9 cellular contexts compared by ENCODE assay signal in the genomic region with DNA sequence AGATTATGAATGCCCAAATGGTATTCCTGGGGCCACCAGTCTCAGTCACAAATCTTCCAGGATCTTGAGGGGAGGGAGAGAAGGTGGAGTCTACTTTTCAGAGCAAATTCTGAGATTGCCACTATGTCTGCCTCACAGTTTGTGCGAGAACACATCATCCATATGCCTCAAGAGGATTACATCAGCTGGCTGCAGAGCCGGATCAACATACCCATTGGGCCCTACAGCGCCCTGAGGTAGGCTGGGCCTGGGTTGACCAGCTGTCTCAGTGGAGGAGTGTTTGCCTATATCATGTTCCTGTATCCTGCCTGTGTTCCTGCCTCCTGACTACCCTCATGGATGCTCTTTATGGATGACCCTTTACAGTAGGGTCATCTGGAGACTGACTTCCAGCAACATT. TPM values are rescaled to one million over a fixed set of nuclear protein-coding genes. Genes with fewer than 3 reads are reported as not detected.
"Had no signal": no experiment of that assay in that cellular context is flagged by ENCODE, and none has a peak within 500 bp of the region (broad histone marks: within the 10 kb centered on the region; RNA-seq: fewer than 3 reads in every experiment).

No MANE protein-coding gene starts in this region.

- H3K4me2 ChIP-seq: GM23338 had no signal

- H2AFZ ChIP-seq: GM23338 had no signal

- FAIRE-seq: H1, H54, HTR-8/SVneo, K562 had no signal

- H3K4me3 ChIP-seq: GM23338, K562 had no signal

- DNase-seq: H9, HCEC 1CT, IMR-90 had no signal

- ATAC-seq: GM23338, K562 had no signal

RNA-seq across cellular contexts. Expression of a gene that starts 53.1 kb away (rescaled TPM):
- total RNA-seq: H9, HT-29, IMR-90 had no signal
